Comparison of ENCODE assay signal across 15 cellular contexts in the genomic region with DNA sequence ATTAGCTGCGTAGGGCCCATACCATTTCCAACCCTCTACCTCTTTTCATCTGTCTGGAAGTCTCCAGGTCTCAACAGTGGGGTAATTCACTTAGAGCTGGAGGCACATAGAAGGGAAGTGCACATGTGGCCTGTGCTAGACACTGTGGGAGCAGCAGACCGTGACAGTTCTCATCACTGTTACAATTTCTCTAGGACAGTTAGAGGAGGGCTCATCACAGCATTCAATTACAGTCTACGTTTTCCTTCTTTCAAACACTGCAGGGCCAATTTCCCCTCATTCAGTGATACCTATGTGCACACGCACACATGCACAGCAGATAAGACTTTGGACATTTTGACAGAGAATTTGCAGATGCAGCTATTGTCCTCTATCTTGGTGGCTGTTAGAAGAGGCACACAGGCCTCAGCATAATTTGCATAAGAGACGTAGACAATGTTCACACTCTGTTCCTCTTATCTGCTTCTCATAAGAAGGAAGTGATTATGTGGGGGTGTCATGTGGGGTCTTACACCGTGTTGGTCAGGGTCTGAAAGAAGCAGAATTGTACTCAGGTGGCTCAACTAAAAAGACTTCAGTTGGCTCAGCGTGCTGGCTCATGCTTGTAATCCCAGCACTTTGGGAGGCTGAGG. TPM values are rescaled to one million over a fixed set of nuclear protein-coding genes. Genes with fewer than 3 reads are reported as not detected.
DNase-seq lines count a peak whose midpoint lies in the region; ATAC-seq and TF ChIP-seq lines count a peak whose summit lies in the region.
"Had no signal": no experiment of that assay in that cellular context is flagged by ENCODE, and none has a peak within 500 bp of the region (broad histone marks: within the 10 kb centered on the region; RNA-seq: fewer than 3 reads in every experiment).

No MANE protein-coding gene starts in this region.

- TF ChIP-seq CTCF in mammary epithelial cell (conservative IDR thresholded peaks at IDR 0.05 in 1 of 2, IDR thresholded peaks at IDR 0.05 in 1 of 2; ENCODE audit: extremely low read depth in 1 of 2, insufficient read depth in 1 of 2, low read depth in 1 of 2, low read length in 2 of 2): no peak

- H3K27me3 ChIP-seq in mammary epithelial cell (ENCODE audit: insufficient read depth, low read length): no peaks in the 10 kb centered on the region
- H3K27me3 ChIP-seq: hepatocyte had no signal

- H3K27ac Mint-ChIP-seq in effector memory CD8-positive, alpha-beta T cell: no peak overlapping the region

- H3K4me3 ChIP-seq in mammary epithelial cell (replicated peaks in 1 of 3; ENCODE audit: insufficient read depth in 1 of 3, low read depth in 2 of 3, low read length in 3 of 3): no peak overlapping the region
- H3K4me3 ChIP-seq: hepatocyte had no signal

- CTCF ChIA-PET in mammary epithelial cell (lab: Charles Lee; ENCODE audit: low non-redundant PET): no interaction called here

- H3K4me1 Mint-ChIP-seq in effector memory CD8-positive, alpha-beta T cell (ENCODE audit: low read depth in 2 of 2): no peaks in the 10 kb centered on the region

- no peak overlapping the region for H3K4me3 Mint-ChIP-seq in effector memory CD8-positive, alpha-beta T cell

- no peaks in the 10 kb centered on the region for H3K36me3 Mint-ChIP-seq in effector memory CD8-positive, alpha-beta T cell (ENCODE audit: insufficient read depth)

- no peak for DNase-seq in effector memory CD8-positive, alpha-beta T cell
- DNase-seq in caudate nucleus (lab: John Stamatoyannopoulos, UW): no peak
- no peak for DNase-seq in NCI-H1092 treated with DMSO at 0.1 percent for 48 hours (lab: John Stamatoyannopoulos, UW)
- DNase-seq in mammary epithelial cell: no peak
- no peak for DNase-seq in activated T-cell treated with anti-CD3 and anti-CD28 coated beads for 4 hours
- DNase-seq: activated gamma-delta T cell, DMS 273 treated with DMSO at 0.1 percent for 48 hours, nucleus accumbens, T-helper 2 cell, trophoblast cell had no signal

- 92% methylated on average over 7 of the region's 7 CpGs for WGBS in mammary epithelial cell (ENCODE audit: low coverage, missing lambda C conversion rate)

- ATAC-seq in GM18858 (IDR thresholded peaks at IDR 0.05; ENCODE audit: unreplicated experiment) (peak; percentile 92), GM21576 (IDR thresholded peaks at IDR 0.05; ENCODE audit: unreplicated experiment) (peak; percentile 94), HG03280 (IDR thresholded peaks at IDR 0.05; ENCODE audit: unreplicated experiment) (peak; percentile 87)
- peak; percentile 35 for ATAC-seq in effector memory CD8-positive, alpha-beta T cell (replicated peaks)

- no peaks in the 10 kb centered on the region for H3K79me2 ChIP-seq in mammary epithelial cell (ENCODE audit: insufficient read depth, low read length)
- H3K79me2 ChIP-seq: hepatocyte had no signal

- H2AFZ ChIP-seq in mammary epithelial cell (ENCODE audit: low read depth, low read length): no peak overlapping the region
- H2AFZ ChIP-seq: hepatocyte had no signal

- no peaks in the 10 kb centered on the region for H3K9me3 Mint-ChIP-seq in effector memory CD8-positive, alpha-beta T cell

- no peaks in the 10 kb centered on the region for H3K9me3 ChIP-seq in mammary epithelial cell (replicated peaks; ENCODE audit: insufficient read depth, low read length)

- H3K4me2 ChIP-seq in mammary epithelial cell (ENCODE audit: insufficient read depth, low read depth, low read length): no peak overlapping the region
- H3K4me2 ChIP-seq: hepatocyte had no signal

- peaks cover 4 to 33% of the 10 kb centered on the region in 2 donors for H3K27me3 Mint-ChIP-seq in effector memory CD8-positive, alpha-beta T cell

- dilution Hi-C loops in mammary epithelial cell (cut with HindIII; ENCODE audit: low sequenced_read_pairs): no loop called here

- no TSS peak for BruUV-seq in mammary epithelial cell (replicated peaks; lab: Mats Ljungman, UMichigan)

- no peaks in the 10 kb centered on the region for H4K20me1 ChIP-seq in mammary epithelial cell (ENCODE audit: insufficient read depth, low read length)

- H3K4me1 ChIP-seq in mammary epithelial cell (ENCODE audit: insufficient read depth, low read length): no peaks in the 10 kb centered on the region

- in situ Hi-C loops in mammary epithelial cell (cut with MboI; ENCODE audit: low sequenced_read_pairs in 2 of 2): no loop called here

- intact Hi-C loops in mammary epithelial cell (cut with micrococcal nuclease): no loop called here

- H3K9ac ChIP-seq in mammary epithelial cell (ENCODE audit: insufficient read depth, low read length): no peak overlapping the region

- no peaks in the 10 kb centered on the region for H3K36me3 ChIP-seq in mammary epithelial cell (ENCODE audit: insufficient read depth, low read length)

- no peak overlapping the region for H3K27ac ChIP-seq in caudate nucleus (ENCODE audit: low read depth, low read length)
- H3K27ac ChIP-seq in mammary epithelial cell (ENCODE audit: insufficient read depth, low read depth, low read length): no peak overlapping the region
- H3K27ac ChIP-seq: hepatocyte had no signal

RNA-seq across cellular contexts. Expression of gene HRG, which starts 12.6 kb away (rescaled TPM):
- total RNA-seq in mammary epithelial cell: under 1 TPM; under 0.01 to 0.52 TPM
- 0.20 TPM for polyA plus RNA-seq in mammary epithelial cell
- polyA minus RNA-seq in mammary epithelial cell: not detected
- total RNA-seq: dermis microvascular lymphatic vessel endothelial cell had no signal

RNA-seq across cellular contexts. Expression of gene FETUB, which starts 13.0 kb away (rescaled TPM):
- not detected for total RNA-seq in mammary epithelial cell
- polyA plus RNA-seq in mammary epithelial cell: 0.17 TPM
- polyA minus RNA-seq in mammary epithelial cell: not detected
- total RNA-seq: dermis microvascular lymphatic vessel endothelial cell had no signal

RNA-seq across cellular contexts. Expression of gene AHSG, which starts 40.3 kb away (rescaled TPM):
- total RNA-seq in mammary epithelial cell: under 1 TPM; 0.52 to 0.67 TPM
- polyA plus RNA-seq in mammary epithelial cell: 0.94 TPM
- polyA minus RNA-seq in mammary epithelial cell: not detected
- total RNA-seq: dermis microvascular lymphatic vessel endothelial cell had no signal

Comparison
In these comparisons a context has a peak if more than half of its experiments do, and no peak if none do; other contexts are left out.
1. ATAC-seq: peak in every context shown above with its lines; median percentile 94 in GM21576; 92 in GM18858; 87 in HG03280; 35 in effector memory CD8-positive, alpha-beta T cell.